ENCODE assay signal across 18 cellular contexts in the genomic region with DNA sequence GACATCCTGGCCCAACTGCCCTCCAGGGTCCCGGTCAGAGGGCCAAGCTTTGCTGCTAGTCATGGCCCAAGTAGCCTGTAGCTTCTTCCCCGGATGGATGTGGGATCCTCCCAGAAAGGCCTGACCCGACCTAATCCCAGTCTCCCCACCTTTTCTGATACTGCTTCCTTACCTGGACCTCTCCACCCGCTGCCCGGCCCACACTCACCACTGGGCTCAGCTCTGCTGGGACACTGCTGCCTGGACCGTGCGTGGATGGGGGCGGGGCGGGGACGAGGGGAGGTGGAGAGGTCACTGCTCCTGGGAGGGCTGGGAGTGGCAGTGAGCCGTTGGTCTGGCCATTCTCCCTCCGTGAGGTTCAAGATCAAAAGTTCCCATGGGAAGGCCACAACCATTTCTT.
"Had no signal": no experiment of that assay in that cellular context is flagged by ENCODE, and none has a peak within 500 bp of the region (broad histone marks: within the 10 kb centered on the region; RNA-seq: fewer than 3 reads in every experiment).

No MANE protein-coding gene starts in this region.

- H3K27me3 Mint-ChIP-seq: activated naive CD8-positive, alpha-beta T cell treated with anti-CD3 and anti-CD28 coated beads, Interleukin-2, amount 50 U/mL, for 24 hours had no signal

- H3K27me3 ChIP-seq: ascending aorta, breast epithelium, foreskin keratinocyte, neutrophil, transverse colon, vagina had no signal

- H3K4me3 Mint-ChIP-seq: activated naive CD8-positive, alpha-beta T cell treated with anti-CD3 and anti-CD28 coated beads, Interleukin-2, amount 50 U/mL, for 24 hours; effector memory CD8-positive, alpha-beta T cell had no signal

- H3K27ac ChIP-seq: ascending aorta, breast epithelium, foreskin keratinocyte, left ventricle myocardium inferior, transverse colon, vagina had no signal

- H3K9me3 ChIP-seq: ascending aorta, breast epithelium, left ventricle myocardium inferior, neutrophil, transverse colon, vagina had no signal

- H3K4me1 ChIP-seq: ascending aorta, breast epithelium, foreskin keratinocyte, left ventricle myocardium inferior, vagina had no signal

- H3K4me3 ChIP-seq: ascending aorta, breast epithelium, left ventricle myocardium inferior, transverse colon, vagina had no signal

- H3K36me3 Mint-ChIP-seq: naive B cell had no signal

- H3K9me3 Mint-ChIP-seq: activated naive CD8-positive, alpha-beta T cell treated with anti-CD3 and anti-CD28 coated beads, Interleukin-2, amount 50 U/mL, for 24 hours; effector memory CD8-positive, alpha-beta T cell had no signal

- H3K27ac Mint-ChIP-seq: activated naive CD8-positive, alpha-beta T cell treated with anti-CD3 and anti-CD28 coated beads, Interleukin-2, amount 50 U/mL, for 24 hours; effector memory CD8-positive, alpha-beta T cell; naive B cell had no signal

- ATAC-seq: activated naive CD8-positive, alpha-beta T cell treated with anti-CD3 and anti-CD28 coated beads, Interleukin-2, amount 50 U/mL, for 24 hours; effector memory CD8-positive, alpha-beta T cell; foreskin keratinocyte had no signal

- H3K36me3 ChIP-seq: ascending aorta, breast epithelium, left ventricle myocardium inferior, neutrophil, transverse colon, vagina had no signal

- DNase-seq: activated CD8-positive, alpha-beta memory T cell treated with anti-CD3 and anti-CD28 coated beads for 24 hours; activated gamma-delta T cell treated with Interleukin-2 at 50 U/mL for 16 hours; activated naive CD8-positive, alpha-beta T cell treated with anti-CD3 and anti-CD28 coated beads, Interleukin-2, amount 50 U/mL, for 24 hours; activated T-cell treated with anti-CD3 and anti-CD28 coated beads for 4 hours; dermis blood vessel endothelial cell; effector memory CD8-positive, alpha-beta T cell; foreskin keratinocyte; glutamatergic neuron; left ventricle myocardium inferior; naive B cell; stimulated activated CD4-positive, alpha-beta T cell treated with anti-CD3 and anti-CD28 coated beads, Interleukin-2, amount 100 ng/mL, for 48 hours; stimulated activated naive CD4-positive, alpha-beta T cell; SW 1271; transverse colon had no signal
